23 cellular contexts compared by ENCODE assay signal in genomic region chr7:112092306-112093090, GRCh38.
DNase-seq lines count a peak whose midpoint lies in the region; ATAC-seq, FAIRE-seq and TF ChIP-seq lines count a peak whose summit lies in the region.
"Had no signal": no experiment of that assay in that cellular context is flagged by ENCODE, and none has a peak within 500 bp of the region (broad histone marks: within the 10 kb centered on the region; RNA-seq: fewer than 3 reads in every experiment).

No MANE protein-coding gene starts in this region.

- no peaks in the 10 kb centered on the region for H3K27me3 ChIP-seq in KMS-11 (ENCODE audit: insufficient read depth, low read depth)
- H3K27me3 ChIP-seq: Peyer's patch, SJCRH30 had no signal

- no peaks in the 10 kb centered on the region for H3K36me3 Mint-ChIP-seq in chondrocyte (ENCODE audit: low read depth)
- H3K36me3 Mint-ChIP-seq in nephron (ENCODE audit: low read depth) = no peaks in the 10 kb centered on the region
- no peaks in the 10 kb centered on the region for H3K36me3 Mint-ChIP-seq in immature natural killer cell
- H3K36me3 Mint-ChIP-seq: CD4-positive, CD25-positive, alpha-beta regulatory T cell had no signal

- no peaks in the 10 kb centered on the region for H4K20me1 ChIP-seq in KMS-11 (ENCODE audit: insufficient read depth)

- no peak overlapping the region for H3K4me3 ChIP-seq in KMS-11 (IDR thresholded peaks at IDR 0.05; ENCODE audit: insufficient read depth, low read depth, low read length)
- H3K4me3 ChIP-seq: Peyer's patch, SJCRH30 had no signal

- H3K4me1 Mint-ChIP-seq in chondrocyte (ENCODE audit: low read depth) = peaks cover 28% of the 10 kb centered on the region
- peaks cover 9% of the 10 kb centered on the region for H3K4me1 Mint-ChIP-seq in nephron
- H3K4me1 Mint-ChIP-seq in immature natural killer cell = no peaks in the 10 kb centered on the region
- H3K4me1 Mint-ChIP-seq: CD4-positive, CD25-positive, alpha-beta regulatory T cell had no signal

- no peak for TF ChIP-seq CTCF in KMS-11 (conservative IDR thresholded peaks at IDR 0.05; ENCODE audit: low read depth, low read length)
- TF ChIP-seq CTCF in chondrocyte (IDR thresholded peaks at IDR 0.05) = no peak
- TF ChIP-seq CTCF in nephron (IDR thresholded peaks at IDR 0.05; ENCODE audit: unreplicated experiment in 3 of 3) = no peak

- H3K27ac Mint-ChIP-seq in chondrocyte (ENCODE audit: unreplicated experiment) (peak overlapping the region; percentile 30), nephron (peak overlapping the region in 2 of 3 experiments; percentile 7 to 42), immature natural killer cell (no peak overlapping the region)

- ATAC-seq in HG02885 (IDR thresholded peaks at IDR 0.05; ENCODE audit: poor library complexity, unreplicated experiment) = no peak
- ATAC-seq: HCT116 had no signal

- peak overlapping the region; percentile 48; the same call in 1 of the 2 replicates for H3K4me2 ChIP-seq in KMS-11

- DNase-seq in DMS53 treated with DMSO at 0.1 percent for 48 hours (lab: John Stamatoyannopoulos, UW; ENCODE audit: unreplicated experiment) (peak; percentile 54), chondrocyte (ENCODE audit: low spot score) (no peak), immature natural killer cell (no peak), GM19239 (ENCODE audit: insufficient read length, low spot score) (no peak)
- DNase-seq: Caco-2; CD4-positive, CD25-positive, alpha-beta regulatory T cell; DMS 273 treated with DMSO at 0.1 percent for 48 hours; EL; GF-D8; KG1; NCI-H1105; NCI-H1694; NCI-H2081 treated with DMSO at 0.1 percent for 48 hours; NCI-H2171 treated with DMSO at 0.1 percent for 48 hours; NCI-H446 treated with DMSO at 0.1 percent for 48 hours; NCI-H774; Peyer's patch; SJCRH30 had no signal

- H3K9me3 Mint-ChIP-seq in chondrocyte (ENCODE audit: low read depth) (peaks cover 2% of the 10 kb centered on the region), nephron (no peaks in the 10 kb centered on the region), immature natural killer cell (peaks cover 0 to 3% (median 0%) of the 10 kb centered on the region in 6 donors)

- no peak overlapping the region for H2AFZ ChIP-seq in KMS-11 (ENCODE audit: low read depth)

- no peaks in the 10 kb centered on the region for H3K79me2 ChIP-seq in KMS-11 (ENCODE audit: insufficient read depth, low read depth)

- no peaks in the 10 kb centered on the region for H3K36me3 ChIP-seq in KMS-11 (ENCODE audit: insufficient read depth)
- H3K36me3 ChIP-seq: Peyer's patch, SJCRH30 had no signal

- FAIRE-seq in GM19239 (lab: Jason Lieb, UNC) = no peak
- FAIRE-seq: HTR-8/SVneo had no signal

- H3K4me3 Mint-ChIP-seq in chondrocyte (ENCODE audit: unreplicated experiment) (no peak overlapping the region), nephron (no peak overlapping the region), immature natural killer cell (no peak overlapping the region)
- H3K4me3 Mint-ChIP-seq: CD4-positive, CD25-positive, alpha-beta regulatory T cell had no signal

- H3K27me3 Mint-ChIP-seq in chondrocyte (ENCODE audit: low read depth) (no peaks in the 10 kb centered on the region), nephron (ENCODE audit: low read depth) (peaks cover 4% of the 10 kb centered on the region), immature natural killer cell (ENCODE audit: low read depth in 3 of 3) (peaks cover 0 to 11% (median 3%) of the 10 kb centered on the region in 3 donors)

- no peak overlapping the region for H3K9ac ChIP-seq in KMS-11

- no peak overlapping the region; the same call in 1 of the 2 replicates for H3K27ac ChIP-seq in KMS-11
- H3K27ac ChIP-seq: Peyer's patch, SJCRH30 had no signal

- H3K4me1 ChIP-seq in KMS-11 (ENCODE audit: low read depth, poor library complexity, severe bottlenecking) = peaks cover 32% of the 10 kb centered on the region
- H3K4me1 ChIP-seq: Caco-2, Peyer's patch, SJCRH30 had no signal

Comparison
In these comparisons a context has a peak if more than half of its experiments do, and no peak if none do; other contexts are left out.
1. H3K27ac Mint-ChIP-seq: peak in chondrocyte (single experiment) and nephron (2 of 3); none in immature natural killer cell (0 of 6).